ENCODE assay signal across 16 cellular contexts in genomic region chr4:128284317-128284716, GRCh38. TPM values are rescaled to one million over a fixed set of nuclear protein-coding genes. Genes with fewer than 3 reads are reported as not detected.
DNase-seq lines count a peak whose midpoint lies in the region; ATAC-seq and TF ChIP-seq lines count a peak whose summit lies in the region.
"Had no signal": no experiment of that assay in that cellular context is flagged by ENCODE, and none has a peak within 500 bp of the region (broad histone marks: within the 10 kb centered on the region; RNA-seq: fewer than 3 reads in every experiment).

No MANE protein-coding gene starts in this region.

- ATAC-seq in GM18909 (IDR thresholded peaks at IDR 0.05; ENCODE audit: poor library complexity, unreplicated experiment), result no peak
- ATAC-seq: activated naive CD8-positive, alpha-beta T cell treated with anti-CD3 and anti-CD28 coated beads, Interleukin-2, amount 50 U/mL, for 24 hours; left lobe of liver had no signal

- no peaks in the 10 kb centered on the region for H3K9me3 Mint-ChIP-seq in HFFc6
- H3K9me3 Mint-ChIP-seq: activated naive CD8-positive, alpha-beta T cell treated with anti-CD3 and anti-CD28 coated beads, Interleukin-2, amount 50 U/mL, for 24 hours; IgD-negative memory B cell had no signal

- TF ChIP-seq CTCF in HFFc6 (IDR thresholded peaks at IDR 0.05) (no peak; the same call in 1 of the 2 replicates), VCaP (conservative IDR thresholded peaks at IDR 0.05) (no peak), fibroblast of pulmonary artery (IDR thresholded peaks at IDR 0.05; ENCODE audit: low read length, missing control alignments) (no peak), retinal pigment epithelial cell (conservative IDR thresholded peaks at IDR 0.05; ENCODE audit: low read depth, low read length) (no peak)

- DNase-seq in HFFc6 (no peak), fibroblast of pulmonary artery (ENCODE audit: low read depth) (no peak), retinal pigment epithelial cell (ENCODE audit: low read depth) (no peak), OCI-M2 (lab: John Stamatoyannopoulos, UW; ENCODE audit: unreplicated experiment) (no peak), DMS153 treated with DMSO at 0.1 percent for 48 hours (lab: John Stamatoyannopoulos, UW; ENCODE audit: unreplicated experiment) (no peak), GM19240 (ENCODE audit: insufficient read length, low spot score) (no peak)
- DNase-seq: activated CD4-positive, CD25-positive, alpha-beta regulatory T cell; activated CD8-positive, alpha-beta memory T cell treated with anti-CD3 and anti-CD28 coated beads, Interleukin-2, amount 50 U/mL, for 4 hours; activated naive CD8-positive, alpha-beta T cell treated with anti-CD3 and anti-CD28 coated beads, Interleukin-2, amount 50 U/mL, for 24 hours; NCI-H1694; nucleus accumbens; SJCRH30 had no signal

- H3K36me3 Mint-ChIP-seq in HFFc6 (ENCODE audit: low read depth), result peaks cover 65% of the 10 kb centered on the region

- no peaks in the 10 kb centered on the region; the same call in 1 of the 2 replicates for H3K27me3 Mint-ChIP-seq in HFFc6 (ENCODE audit: insufficient read depth)
- H3K27me3 Mint-ChIP-seq: activated naive CD8-positive, alpha-beta T cell treated with anti-CD3 and anti-CD28 coated beads, Interleukin-2, amount 50 U/mL, for 24 hours; IgD-negative memory B cell had no signal

- peak overlapping the region; percentile 77 for H3K4me3 ChIP-seq in fibroblast of pulmonary artery (replicated peaks; ENCODE audit: low read depth, low read length)
- H3K4me3 ChIP-seq in retinal pigment epithelial cell (ENCODE audit: low read length), result peak overlapping the region; percentile 74
- H3K4me3 ChIP-seq: SJCRH30 had no signal

- H3K27ac ChIP-seq in VCaP, result peak overlapping the region; percentile 97
- H3K27ac ChIP-seq: SJCRH30 had no signal

- H3K4me1 Mint-ChIP-seq in HFFc6 (ENCODE audit: low read depth), result peaks cover 66% of the 10 kb centered on the region

- H3K27ac Mint-ChIP-seq in HFFc6, result no peak overlapping the region
- H3K27ac Mint-ChIP-seq: activated naive CD8-positive, alpha-beta T cell treated with anti-CD3 and anti-CD28 coated beads, Interleukin-2, amount 50 U/mL, for 24 hours; IgD-negative memory B cell had no signal

- H3K4me3 Mint-ChIP-seq in HFFc6, result peak overlapping the region; percentile 95; the same call in 1 of the 2 replicates

RNA-seq across cellular contexts. Expression of gene PGRMC2, which starts 3.3 kb away (rescaled TPM):
- 100 to 1,000 TPM; 116 to 185 (median 129) TPM for total RNA-seq in HFFc6 (2021; fragmentation: NEBNext Ultra II Directional; extraction: Animal tissue kit (Norgen Biotek cat#: 25700))
